In the genomic region with DNA sequence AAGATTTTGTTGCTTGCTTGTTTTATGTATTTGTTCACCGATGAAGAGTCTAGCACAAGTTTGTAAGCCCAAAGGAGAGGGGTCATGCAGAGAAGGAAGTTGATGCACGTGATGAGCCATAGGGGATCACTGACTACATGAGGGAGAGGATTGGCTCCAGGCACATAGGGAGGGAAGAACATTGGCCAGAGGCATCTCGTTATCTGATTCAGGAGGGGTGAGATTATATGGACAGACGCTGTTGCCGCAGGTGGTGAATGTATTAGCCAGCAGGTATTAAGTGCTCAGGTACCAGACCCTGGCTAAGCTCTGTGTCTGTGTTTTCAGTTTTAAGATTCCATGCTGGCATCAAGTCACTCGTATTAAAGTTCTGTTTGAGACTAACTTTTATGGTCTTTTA, we compare ENCODE assay signal across 25 cellular contexts.
"Had no signal": no experiment of that assay in that cellular context is flagged by ENCODE, and none has a peak within 500 bp of the region (broad histone marks: within the 10 kb centered on the region; RNA-seq: fewer than 3 reads in every experiment).

No MANE protein-coding gene starts in this region.

- H3K36me3 ChIP-seq: colonic mucosa, esophagus squamous epithelium, heart left ventricle had no signal

- H3K9me3 ChIP-seq: body of pancreas, colonic mucosa, esophagus squamous epithelium had no signal

- H3K27ac ChIP-seq: body of pancreas, colonic mucosa, epithelial cell of prostate, esophagus squamous epithelium, heart left ventricle, VCaP had no signal

- H3K27me3 ChIP-seq: body of pancreas, colonic mucosa, esophagus squamous epithelium, heart left ventricle had no signal

- ATAC-seq: activated CD4-positive, CD25-positive, alpha-beta regulatory T cell treated with anti-CD3 and anti-CD28 coated beads, Interleukin-2, amount 50 U/mL, for 24 hours; activated CD8-positive, alpha-beta T cell treated with anti-CD3 and anti-CD28 coated beads for 36 hours; activated T-cell treated with anti-CD3 and anti-CD28 coated beads, Interleukin-2, amount 50 U/mL, for 4 hours; activated T-helper 17 cell treated with anti-CD3 and anti-CD28 coated beads, Interleukin-2, amount 50 U/mL, for 72 hours; body of pancreas; heart left ventricle had no signal

- H3K4me1 ChIP-seq: body of pancreas, colonic mucosa, esophagus squamous epithelium, heart left ventricle had no signal

- DNase-seq: activated B cell treated with CpG ODN at 0.5 μM for 24 hours; activated CD4-positive, alpha-beta T cell treated with anti-CD3 and anti-CD28 coated beads for 48 hours; activated CD4-positive, alpha-beta T cell treated with anti-CD3 and anti-CD28 coated beads, Interleukin-2, amount 50 U/mL, for 1 hour; activated CD4-positive, alpha-beta T cell treated with anti-CD3 and anti-CD28 coated beads, Interleukin-2, amount 50 U/mL, for 48 hours; activated CD8-positive, alpha-beta memory T cell treated with anti-CD3 and anti-CD28 coated beads for 24 hours; activated CD8-positive, alpha-beta T cell treated with anti-CD3 and anti-CD28 coated beads for 36 hours; activated effector memory CD4-positive, alpha-beta T cell treated with Interleukin-2 at 50 U/mL for 16 hours; activated gamma-delta T cell treated with Interleukin-2 at 50 U/mL for 16 hours; activated naive CD4-positive, alpha-beta T cell treated with anti-CD3 and anti-CD28 coated beads, Interleukin-2, amount 50 U/mL, for 16 hours; activated naive CD4-positive, alpha-beta T cell treated with Interleukin-2 at 50 U/mL for 16 hours; activated T-cell treated with anti-CD3 and anti-CD28 coated beads, Interleukin-2, amount 50 U/mL, for 4 hours; amniotic stem cell; caudate nucleus; colonic mucosa; effector CD8-positive, alpha-beta T cell; esophagus squamous epithelium; glutamatergic neuron; heart left ventricle; hypothalamus; T-helper 2 cell had no signal

- H3K4me3 ChIP-seq: body of pancreas, colonic mucosa, esophagus squamous epithelium, heart left ventricle had no signal
